In the genomic region with DNA sequence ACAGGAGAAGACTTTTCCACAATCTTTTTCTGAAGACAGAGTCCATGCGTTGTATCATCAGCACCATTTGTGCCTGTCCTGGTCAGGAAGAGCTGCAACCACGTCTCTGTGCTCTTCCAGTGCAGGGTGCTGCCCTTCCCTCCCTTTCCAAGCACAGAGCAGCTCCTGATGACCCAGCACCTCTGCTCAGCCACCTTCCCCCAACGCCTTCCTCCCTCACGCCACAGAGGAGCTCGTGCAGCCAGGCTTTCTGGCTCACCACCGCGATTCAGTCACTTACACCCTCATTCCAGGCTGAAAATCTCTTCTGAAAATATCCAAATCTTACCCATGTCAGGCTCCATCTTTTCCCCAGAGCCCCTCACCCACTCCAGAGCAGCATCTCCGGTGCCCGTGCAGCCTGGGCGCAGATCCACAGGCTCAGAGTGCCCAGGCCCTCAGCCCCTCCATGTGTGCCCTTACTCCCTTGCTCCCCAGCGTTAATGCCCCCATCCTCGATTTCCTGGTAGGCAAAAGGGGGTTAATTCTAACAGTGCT, we compare ENCODE assay signal across 16 cellular contexts.
A peak's percentile ranks its signal among the peaks of the same experiment; 100 is the strongest.
DNase-seq lines count a peak whose midpoint lies in the region; ATAC-seq and TF ChIP-seq lines count a peak whose summit lies in the region.
"Had no signal": no experiment of that assay in that cellular context is flagged by ENCODE, and none has a peak within 500 bp of the region (broad histone marks: within the 10 kb centered on the region; RNA-seq: fewer than 3 reads in every experiment).

No MANE protein-coding gene starts in this region.

- H3K9me3 ChIP-seq in Caco-2 (no peaks in the 10 kb centered on the region), T-helper 17 cell (ENCODE audit: control insufficient read depth, low read length, poor library complexity, severe bottlenecking) (no peaks in the 10 kb centered on the region)
- H3K9me3 ChIP-seq: A549, BE2C had no signal

- no peak for TF ChIP-seq CTCF in Caco-2 (IDR thresholded peaks at IDR 0.05; ENCODE audit: insufficient read depth in 1 of 2, low read depth in 1 of 2, low read length in 1 of 2, severe bottlenecking in 1 of 2, unreplicated experiment in 1 of 2)
- no peak for TF ChIP-seq CTCF in brain (conservative IDR thresholded peaks at IDR 0.05)
- TF ChIP-seq CTCF in neural crest cell (conservative IDR thresholded peaks at IDR 0.05): no peak
- TF ChIP-seq CTCF in progenitor cell of endocrine pancreas (IDR thresholded peaks at IDR 0.05; ENCODE audit: unreplicated experiment): no peak
- no peak for TF ChIP-seq CTCF in osteocyte (IDR thresholded peaks at IDR 0.05)

- no peaks in the 10 kb centered on the region for H3K36me3 ChIP-seq in Caco-2 (ENCODE audit: control insufficient read depth, insufficient read depth, low read length)
- H3K36me3 ChIP-seq: BE2C had no signal

- H3K27me3 ChIP-seq in Caco-2 (replicated peaks; ENCODE audit: control insufficient read depth, insufficient read depth, low read length): no peaks in the 10 kb centered on the region
- H3K27me3 ChIP-seq: BE2C had no signal

- POLR2A ChIA-PET in Caco-2 (lab: Charles Lee): no interaction called here

- H3K27ac Mint-ChIP-seq in Caco-2 (ENCODE audit: unreplicated experiment) (peak overlapping the region; percentile 9), brain (peak overlapping the region in 4 of 5 experiments; percentile 15 to 92 (median 76)), neural crest cell (ENCODE audit: unreplicated experiment) (peak overlapping the region; percentile 15), progenitor cell of endocrine pancreas (peak overlapping the region; percentile 42), osteocyte (ENCODE audit: unreplicated experiment) (no peak overlapping the region), T-helper 17 cell (no peak overlapping the region)
- H3K27ac Mint-ChIP-seq: CD4-positive, alpha-beta memory T cell; GM23338 had no signal

- DNase-seq in Caco-2 (peak in 1 of 2 experiments; percentile 26), neural crest cell (ENCODE audit: low read depth, low spot score) (no peak), progenitor cell of endocrine pancreas (ENCODE audit: low spot score, unreplicated experiment) (no peak), osteocyte (ENCODE audit: extremely low spot score, unreplicated experiment) (no peak), COLO668 (lab: John Stamatoyannopoulos, UW; ENCODE audit: unreplicated experiment) (no peak), T-helper 17 cell (no peak)
- DNase-seq: BE2C; CD4-positive, alpha-beta memory T cell; COR-L47; DND-41; GDM1 had no signal

- BruUV-seq in Caco-2 (replicated peaks; lab: Mats Ljungman, UMichigan): no TSS peak

- CTCF ChIA-PET in Caco-2 (lab: Charles Lee): no interaction called here

- ATAC-seq in T-helper 17 cell: no peak
- no peak for ATAC-seq in HG03135 (IDR thresholded peaks at IDR 0.05; ENCODE audit: unreplicated experiment)
- ATAC-seq: A549, HepG2 had no signal

- H3K4me3 ChIP-seq in Caco-2 (ENCODE audit: low read depth, low read length): no peak overlapping the region
- H3K4me3 ChIP-seq: A549, GM23338 had no signal

- intact Hi-C loops in Caco-2 (cut with micrococcal nuclease; ENCODE audit: unreplicated experiment): no loop called here

- H3K36me3 Mint-ChIP-seq in Caco-2 (ENCODE audit: insufficient read depth, unreplicated experiment): peaks cover 9% of the 10 kb centered on the region
- H3K36me3 Mint-ChIP-seq in brain: peaks cover 16% of the 10 kb centered on the region
- no peaks in the 10 kb centered on the region for H3K36me3 Mint-ChIP-seq in neural crest cell (ENCODE audit: low read depth)
- H3K36me3 Mint-ChIP-seq in progenitor cell of endocrine pancreas (ENCODE audit: insufficient read depth): peaks cover 9% of the 10 kb centered on the region
- H3K36me3 Mint-ChIP-seq in osteocyte (ENCODE audit: unreplicated experiment): peaks cover 4% of the 10 kb centered on the region
- no peaks in the 10 kb centered on the region for H3K36me3 Mint-ChIP-seq in T-helper 17 cell (ENCODE audit: low read depth)
- H3K36me3 Mint-ChIP-seq: CD4-positive, alpha-beta memory T cell had no signal

- H3K4me1 Mint-ChIP-seq in Caco-2 (ENCODE audit: low read depth, unreplicated experiment): peaks cover 11% of the 10 kb centered on the region
- peaks cover 92% of the 10 kb centered on the region for H3K4me1 Mint-ChIP-seq in brain
- H3K4me1 Mint-ChIP-seq in neural crest cell: peaks cover 33% of the 10 kb centered on the region
- H3K4me1 Mint-ChIP-seq in progenitor cell of endocrine pancreas (ENCODE audit: low read depth): peaks cover 23% of the 10 kb centered on the region
- peaks cover 11% of the 10 kb centered on the region for H3K4me1 Mint-ChIP-seq in osteocyte (ENCODE audit: unreplicated experiment)
- peaks cover 13% of the 10 kb centered on the region for H3K4me1 Mint-ChIP-seq in T-helper 17 cell

- H3K4me3 Mint-ChIP-seq in Caco-2 (ENCODE audit: unreplicated experiment): no peak overlapping the region
- H3K4me3 Mint-ChIP-seq in brain: no peak overlapping the region
- no peak overlapping the region for H3K4me3 Mint-ChIP-seq in neural crest cell
- no peak overlapping the region for H3K4me3 Mint-ChIP-seq in progenitor cell of endocrine pancreas (ENCODE audit: low read depth)
- H3K4me3 Mint-ChIP-seq in osteocyte (ENCODE audit: unreplicated experiment): no peak overlapping the region
- H3K4me3 Mint-ChIP-seq in T-helper 17 cell: no peak overlapping the region
- H3K4me3 Mint-ChIP-seq: GM23338 had no signal

- H3K9me3 Mint-ChIP-seq in Caco-2 (ENCODE audit: unreplicated experiment) (no peaks in the 10 kb centered on the region), brain (no peaks in the 10 kb centered on the region), neural crest cell (no peaks in the 10 kb centered on the region), progenitor cell of endocrine pancreas (ENCODE audit: low read depth) (peaks cover 3% of the 10 kb centered on the region), osteocyte (ENCODE audit: unreplicated experiment) (no peaks in the 10 kb centered on the region)
- H3K9me3 Mint-ChIP-seq: CD4-positive, alpha-beta memory T cell; GM23338 had no signal

- peaks cover 9% of the 10 kb centered on the region for H3K4me1 ChIP-seq in Caco-2
- H3K4me1 ChIP-seq: A549 had no signal

- H3K27me3 Mint-ChIP-seq in Caco-2 (ENCODE audit: insufficient read depth, unreplicated experiment) (no peaks in the 10 kb centered on the region), brain (no peaks in the 10 kb centered on the region), neural crest cell (ENCODE audit: low read depth) (no peaks in the 10 kb centered on the region), progenitor cell of endocrine pancreas (no peaks in the 10 kb centered on the region), osteocyte (ENCODE audit: unreplicated experiment) (no peaks in the 10 kb centered on the region), T-helper 17 cell (peaks cover 14% of the 10 kb centered on the region)

Comparison
In these comparisons a context has a peak if more than half of its experiments do, and no peak if none do; other contexts are left out.
1. H3K27ac Mint-ChIP-seq: peak in Caco-2 (single experiment), brain (4 of 5), neural crest cell (single experiment) and progenitor cell of endocrine pancreas (single experiment); none in osteocyte (single experiment) and T-helper 17 cell (single experiment).